In the genomic region with DNA sequence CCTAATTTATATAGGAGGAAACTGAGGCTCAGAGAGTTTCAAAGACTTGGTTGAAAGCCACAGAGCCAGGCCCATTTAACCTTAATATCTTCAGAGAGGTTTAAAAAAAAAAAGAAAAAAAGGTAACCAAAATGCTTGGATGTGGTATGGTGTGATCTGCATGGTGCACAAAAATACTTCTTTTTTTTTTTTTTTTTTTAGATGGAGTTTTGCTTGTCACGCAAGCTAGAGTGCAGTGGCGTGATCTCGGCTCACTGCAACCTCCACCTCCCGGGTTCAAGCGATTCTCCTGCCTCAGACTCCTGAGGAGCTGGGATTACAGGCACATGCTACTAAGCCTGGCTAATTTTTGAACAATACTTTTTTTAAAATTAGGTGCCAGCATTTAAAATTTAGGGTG, we compare ENCODE assay signal across 11 cellular contexts.
DNase-seq lines count a peak whose midpoint lies in the region; ATAC-seq and TF ChIP-seq lines count a peak whose summit lies in the region.
"Had no signal": no experiment of that assay in that cellular context is flagged by ENCODE, and none has a peak within 500 bp of the region (broad histone marks: within the 10 kb centered on the region; RNA-seq: fewer than 3 reads in every experiment).

No MANE protein-coding gene starts in this region.

- 85% methylated on average over 5 of the region's 5 CpGs for WGBS in esophagus muscularis mucosa

- H3K27ac ChIP-seq in esophagus muscularis mucosa (replicated peaks in 1 of 4), result peak overlapping the region; percentile 58 to 69 (median 64)
- H3K27ac ChIP-seq: gastrocnemius medialis had no signal

- H3K9me3 Mint-ChIP-seq in activated CD4-positive, alpha-beta T cell treated with anti-CD3 and anti-CD28 coated beads, Interleukin-2, amount 10 ng/mL, durations not matched to agents 24 days and 14 days, result peaks cover 3% of the 10 kb centered on the region
- H3K9me3 Mint-ChIP-seq in T-helper 2 cell treated with Interferon-gamma antibody and Interleukin-4, amounts not matched to agents 5 μg/mL and 100 μg/mL, for 36 hours, result no peaks in the 10 kb centered on the region
- peaks cover 0 to 5% of the 10 kb centered on the region in 2 donors for H3K9me3 Mint-ChIP-seq in stimulated activated naive CD8-positive, alpha-beta T cell treated with anti-CD3 and anti-CD28 coated beads, Interleukin-15, amount 100 ng/mL, for 72 hours

- no peak overlapping the region for H3K4me3 ChIP-seq in esophagus muscularis mucosa
- H3K4me3 ChIP-seq: gastrocnemius medialis, pancreas had no signal

- TF ChIP-seq EP300 in esophagus muscularis mucosa (IDR thresholded peaks at IDR 0.05), result no peak

- ATAC-seq in stimulated activated naive CD8-positive, alpha-beta T cell treated with anti-CD3 and anti-CD28 coated beads, Interleukin-15, amount 100 ng/mL, for 72 hours, result peak; percentile 51
- ATAC-seq in SK-N-SH treated with all-trans-retinoic acid at 6 μM for 48 hours, result no peak
- ATAC-seq: gastrocnemius medialis had no signal

- intact Hi-C loops in activated CD4-positive, alpha-beta T cell treated with anti-CD3 and anti-CD28 coated beads, Interleukin-2, amount 10 ng/mL, durations not matched to agents 24 days and 14 days (cut with micrococcal nuclease), result loop anchor here (1.0 to 5.0 kb wide), 2 partner anchors 22 to 62 kb away; no protein-coding TSS in a partner anchor
- intact Hi-C loops in esophagus muscularis mucosa (cut with DNase I) (loop anchor here (5.0 kb wide), 1 partner anchor 98 kb away; no protein-coding TSS in a partner anchor), posterior vena cava (cut with DNase I) (no loop called here)

- H3K9me3 ChIP-seq in esophagus muscularis mucosa, result no peaks in the 10 kb centered on the region
- H3K9me3 ChIP-seq: gastrocnemius medialis, pancreas had no signal

- H3K27me3 ChIP-seq in esophagus muscularis mucosa, result no peaks in the 10 kb centered on the region
- H3K27me3 ChIP-seq: gastrocnemius medialis, pancreas had no signal

- peaks cover 82% of the 10 kb centered on the region for H3K4me1 Mint-ChIP-seq in activated CD4-positive, alpha-beta T cell treated with anti-CD3 and anti-CD28 coated beads, Interleukin-2, amount 10 ng/mL, durations not matched to agents 24 days and 14 days
- H3K4me1 Mint-ChIP-seq in T-helper 2 cell treated with Interferon-gamma antibody and Interleukin-4, amounts not matched to agents 5 μg/mL and 100 μg/mL, for 36 hours (ENCODE audit: low read depth), result peaks cover 88% of the 10 kb centered on the region
- peaks cover 90% of the 10 kb centered on the region for H3K4me1 Mint-ChIP-seq in stimulated activated naive CD8-positive, alpha-beta T cell treated with anti-CD3 and anti-CD28 coated beads, Interleukin-15, amount 100 ng/mL, for 72 hours

- H3K27ac Mint-ChIP-seq in activated CD4-positive, alpha-beta T cell treated with anti-CD3 and anti-CD28 coated beads, Interleukin-2, amount 10 ng/mL, durations not matched to agents 24 days and 14 days, result peak overlapping the region; percentile 96
- H3K27ac Mint-ChIP-seq in T-helper 2 cell treated with Interferon-gamma antibody and Interleukin-4, amounts not matched to agents 5 μg/mL and 100 μg/mL, for 36 hours, result peak overlapping the region; percentile 97
- H3K27ac Mint-ChIP-seq in stimulated activated naive CD8-positive, alpha-beta T cell treated with anti-CD3 and anti-CD28 coated beads, Interleukin-15, amount 100 ng/mL, for 72 hours, result peak overlapping the region; percentile 93 to 99

- no peaks in the 10 kb centered on the region for H3K27me3 Mint-ChIP-seq in activated CD4-positive, alpha-beta T cell treated with anti-CD3 and anti-CD28 coated beads, Interleukin-2, amount 10 ng/mL, durations not matched to agents 24 days and 14 days
- H3K27me3 Mint-ChIP-seq in T-helper 2 cell treated with Interferon-gamma antibody and Interleukin-4, amounts not matched to agents 5 μg/mL and 100 μg/mL, for 36 hours (ENCODE audit: low read depth), result no peaks in the 10 kb centered on the region
- H3K27me3 Mint-ChIP-seq in stimulated activated naive CD8-positive, alpha-beta T cell treated with anti-CD3 and anti-CD28 coated beads, Interleukin-15, amount 100 ng/mL, for 72 hours, result no peaks in the 10 kb centered on the region

- peak overlapping the region; percentile 86 for H3K4me3 Mint-ChIP-seq in activated CD4-positive, alpha-beta T cell treated with anti-CD3 and anti-CD28 coated beads, Interleukin-2, amount 10 ng/mL, durations not matched to agents 24 days and 14 days
- H3K4me3 Mint-ChIP-seq in T-helper 2 cell treated with Interferon-gamma antibody and Interleukin-4, amounts not matched to agents 5 μg/mL and 100 μg/mL, for 36 hours, result peak overlapping the region; percentile 88
- peak overlapping the region; percentile 82 to 89 for H3K4me3 Mint-ChIP-seq in stimulated activated naive CD8-positive, alpha-beta T cell treated with anti-CD3 and anti-CD28 coated beads, Interleukin-15, amount 100 ng/mL, for 72 hours

- no peaks in the 10 kb centered on the region for H3K36me3 ChIP-seq in esophagus muscularis mucosa
- H3K36me3 ChIP-seq: gastrocnemius medialis, pancreas had no signal

- no peak for TF ChIP-seq POLR2A in esophagus muscularis mucosa (IDR thresholded peaks at IDR 0.05; ENCODE audit: low read depth)

- TF ChIP-seq CTCF in esophagus muscularis mucosa (IDR thresholded peaks at IDR 0.05), result no peak

- peaks cover 11% of the 10 kb centered on the region for H3K36me3 Mint-ChIP-seq in activated CD4-positive, alpha-beta T cell treated with anti-CD3 and anti-CD28 coated beads, Interleukin-2, amount 10 ng/mL, durations not matched to agents 24 days and 14 days (ENCODE audit: low read depth)
- H3K36me3 Mint-ChIP-seq in T-helper 2 cell treated with Interferon-gamma antibody and Interleukin-4, amounts not matched to agents 5 μg/mL and 100 μg/mL, for 36 hours (ENCODE audit: low read depth), result peaks cover 40% of the 10 kb centered on the region

- peak; percentile 84 for DNase-seq in activated CD4-positive, alpha-beta T cell treated with anti-CD3 and anti-CD28 coated beads, Interleukin-2, amount 10 ng/mL, durations not matched to agents 24 days and 14 days
- no peak for DNase-seq in activated CD4-positive, alpha-beta T cell treated with anti-CD3 and anti-CD28 coated beads for 1 hour
- no peak for DNase-seq in T-helper 2 cell treated with Interferon-gamma antibody and Interleukin-4, amounts not matched to agents 5 μg/mL and 100 μg/mL, for 36 hours (ENCODE audit: low spot score)
- DNase-seq in esophagus muscularis mucosa (ENCODE audit: extremely low spot score), result no peak
- DNase-seq in stimulated activated naive CD8-positive, alpha-beta T cell treated with anti-CD3 and anti-CD28 coated beads, Interleukin-15, amount 100 ng/mL, for 72 hours, result peak; percentile 23 to 33
- DNase-seq in posterior vena cava (ENCODE audit: low spot score), result no peak
- DNase-seq in NCI-H526 (lab: John Stamatoyannopoulos, UW), result no peak
- DNase-seq: DMS53 had no signal

- H3K4me1 ChIP-seq in esophagus muscularis mucosa, result peaks cover 28 to 82% (median 76%) of the 10 kb centered on the region in 4 donors

TF ChIP-seq in SK-N-SH treated with all-trans-retinoic acid at 6 μM for 48 hours, 23 proteins besides CTCF, POLR2A, EP300 and RAD21:
- TF ChIP-seq BACH2 (CRISPR knock-in tag; IDR thresholded peaks at IDR 0.05; ENCODE audit: borderline replicate concordance) (no peak), PPARA (CRISPR knock-in tag; IDR thresholded peaks at IDR 0.05; ENCODE audit: borderline replicate concordance) (no peak), CSRNP3 (CRISPR knock-in tag; IDR thresholded peaks at IDR 0.05) (no peak), TCF4 (CRISPR knock-in tag; IDR thresholded peaks at IDR 0.05; ENCODE audit: borderline replicate concordance) (no peak), RARB (CRISPR knock-in tag; IDR thresholded peaks at IDR 0.05) (no peak), ZNF8 (CRISPR knock-in tag; IDR thresholded peaks at IDR 0.05) (no peak), CSDC2 (CRISPR knock-in tag; IDR thresholded peaks at IDR 0.05) (no peak), ESRRG (CRISPR knock-in tag; IDR thresholded peaks at IDR 0.05) (no peak)
TF ChIP-seq in SK-N-SH treated with all-trans-retinoic acid at 6 μM for 48 hours: peak in this region for 0.

Comparison
In these comparisons a context has a peak if more than half of its experiments do, and no peak if none do; other contexts are left out.
1. DNase-seq: peak in activated CD4-positive, alpha-beta T cell treated with anti-CD3 and anti-CD28 coated beads, Interleukin-2, amount 10 ng/mL, durations not matched to agents 24 days and 14 days (single experiment) and stimulated activated naive CD8-positive, alpha-beta T cell treated with anti-CD3 and anti-CD28 coated beads, Interleukin-15, amount 100 ng/mL, for 72 hours (2 of 2); none in activated CD4-positive, alpha-beta T cell treated with anti-CD3 and anti-CD28 coated beads for 1 hour (single experiment), T-helper 2 cell treated with Interferon-gamma antibody and Interleukin-4, amounts not matched to agents 5 μg/mL and 100 μg/mL, for 36 hours (single experiment), esophagus muscularis mucosa (single experiment), posterior vena cava (single experiment) and NCI-H526 (0 of 2).
2. intact Hi-C loops: an anchor here in activated CD4-positive, alpha-beta T cell treated with anti-CD3 and anti-CD28 coated beads, Interleukin-2, amount 10 ng/mL, durations not matched to agents 24 days and 14 days (1.0 to 5.0 kb wide) and esophagus muscularis mucosa (5.0 kb wide); none called in posterior vena cava.
3. Peak in every context shown above with its lines, with median percentiles within 50 percentile points of each other: H3K27ac Mint-ChIP-seq and H3K4me3 Mint-ChIP-seq.